ENCODE assay signal across 31 cellular contexts in the genomic region with DNA sequence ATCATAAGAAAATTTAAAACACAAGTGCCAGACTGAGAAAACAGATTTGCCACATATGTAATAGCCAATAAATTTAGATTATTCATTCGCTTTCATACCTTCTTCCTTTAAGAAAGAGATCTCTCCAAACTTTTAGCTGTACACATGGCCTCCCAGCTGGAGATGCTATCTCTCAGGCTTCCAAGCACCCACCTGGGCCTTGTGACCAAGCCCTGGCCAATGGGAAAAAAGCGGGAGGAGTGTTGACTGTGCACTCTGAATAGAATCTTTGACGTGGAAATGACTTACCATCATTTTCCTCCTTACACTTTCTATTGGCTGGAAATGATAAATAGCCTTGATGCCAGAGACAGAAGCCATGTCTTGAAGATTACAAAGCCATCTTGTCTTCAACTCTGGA.
"Had no signal": no experiment of that assay in that cellular context is flagged by ENCODE, and none has a peak within 500 bp of the region (broad histone marks: within the 10 kb centered on the region; RNA-seq: fewer than 3 reads in every experiment).

No MANE protein-coding gene starts in this region.

- DNase-seq: activated CD4-positive, alpha-beta memory T cell treated with anti-CD3 and anti-CD28 coated beads for 36 hours; activated CD4-positive, alpha-beta T cell treated with anti-CD3 and anti-CD28 coated beads for 36 hours; activated CD4-positive, alpha-beta T cell treated with anti-CD3 and anti-CD28 coated beads, Interleukin-2, amount 10 ng/mL, durations not matched to agents 24 days and 14 days; activated CD4-positive, CD25-positive, alpha-beta regulatory T cell; activated CD4-positive, CD25-positive, alpha-beta regulatory T cell treated with anti-CD3 and anti-CD28 coated beads, Interleukin-2, amount 50 U/mL, for 72 hours; activated CD8-positive, alpha-beta memory T cell treated with anti-CD3 and anti-CD28 coated beads, Interleukin-2, amount 10 ng/mL, durations not matched to agents 7 days and 5 days; activated CD8-positive, alpha-beta memory T cell treated with anti-CD3 and anti-CD28 coated beads, Interleukin-2, amount 50 U/mL, for 4 hours; activated CD8-positive, alpha-beta T cell treated with anti-CD3 and anti-CD28 coated beads, Interleukin-2, amount 10 ng/mL, durations not matched to agents 7 days and 5 days; activated effector memory CD4-positive, alpha-beta T cell treated with anti-CD3 and anti-CD28 coated beads, Interleukin-2, amount 50 U/mL, for 16 hours; activated naive CD4-positive, alpha-beta T cell treated with anti-CD3 and anti-CD28 coated beads for 36 hours; activated naive CD8-positive, alpha-beta T cell treated with anti-CD3 and anti-CD28 coated beads for 36 hours; activated naive CD8-positive, alpha-beta T cell treated with anti-CD3 and anti-CD28 coated beads, Interleukin-2, amount 50 U/mL, for 24 hours; activated T-cell treated with anti-CD3 and anti-CD28 coated beads, Interleukin-2, amount 50 U/mL, for 1 hour; activated T-cell treated with anti-CD3 and anti-CD28 coated beads, Interleukin-2, amount 50 U/mL, for 48 hours; adrenal gland; amygdala; aorta; central memory CD4-positive, alpha-beta T cell; cerebellar nuclear complex; colonic mucosa; effector CD8-positive, alpha-beta T cell; esophagus squamous epithelium; foreskin melanocyte; T-helper 1 cell; T-helper 17 cell; T1000; WERI-Rb-1 had no signal

- H3K27me3 ChIP-seq: adrenal gland, breast epithelium, cardiac muscle cell, colonic mucosa, esophagus squamous epithelium, gastroesophageal sphincter had no signal

- H3K4me3 ChIP-seq: adrenal gland, breast epithelium, cardiac muscle cell, colonic mucosa, esophagus squamous epithelium, gastroesophageal sphincter had no signal

- H3K27ac ChIP-seq: adrenal gland, breast epithelium, cardiac muscle cell, colonic mucosa, epithelial cell of prostate, esophagus squamous epithelium, gastroesophageal sphincter, WERI-Rb-1 had no signal

- H3K36me3 ChIP-seq: adrenal gland, breast epithelium, cardiac muscle cell, colonic mucosa, esophagus squamous epithelium, gastroesophageal sphincter, WERI-Rb-1 had no signal

- H3K4me1 ChIP-seq: adrenal gland, breast epithelium, colonic mucosa, esophagus squamous epithelium, gastroesophageal sphincter had no signal

- H3K9me3 ChIP-seq: adrenal gland, breast epithelium, colonic mucosa, esophagus squamous epithelium had no signal

- ATAC-seq: activated CD4-positive, alpha-beta T cell treated with anti-CD3 and anti-CD28 coated beads for 36 hours; activated CD8-positive, alpha-beta memory T cell treated with anti-CD3 and anti-CD28 coated beads, Interleukin-2, amount 10 ng/mL, durations not matched to agents 7 days and 5 days; activated CD8-positive, alpha-beta T cell treated with anti-CD3 and anti-CD28 coated beads, Interleukin-2, amount 10 ng/mL, durations not matched to agents 7 days and 5 days; activated naive CD8-positive, alpha-beta T cell treated with anti-CD3 and anti-CD28 coated beads, Interleukin-2, amount 50 U/mL, for 24 hours; gastroesophageal sphincter; T-helper 17 cell had no signal
